In the genomic region with DNA sequence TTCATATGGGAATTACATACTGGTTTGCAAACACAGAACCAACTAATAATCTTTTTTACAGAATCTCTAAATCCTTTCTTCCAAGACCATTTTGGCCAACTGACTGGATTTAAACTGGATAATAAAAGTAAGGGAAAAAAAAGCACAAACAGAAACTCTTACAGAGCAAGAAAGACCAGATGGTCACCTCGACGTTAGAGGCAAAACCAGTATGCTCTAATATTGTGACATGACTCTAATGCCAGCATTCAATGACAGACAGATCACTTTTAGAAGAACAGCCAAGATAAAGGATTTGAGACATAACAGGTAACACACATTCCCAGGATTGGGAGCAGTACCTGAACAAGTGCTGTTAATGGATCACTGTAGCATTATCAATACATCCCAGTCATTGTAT, we compare ENCODE assay signal across 13 cellular contexts. TPM values are rescaled to one million over a fixed set of nuclear protein-coding genes. Genes with fewer than 3 reads are reported as not detected.
DNase-seq lines count a peak whose midpoint lies in the region; ATAC-seq and TF ChIP-seq lines count a peak whose summit lies in the region.
"Had no signal": no experiment of that assay in that cellular context is flagged by ENCODE, and none has a peak within 500 bp of the region (broad histone marks: within the 10 kb centered on the region; RNA-seq: fewer than 3 reads in every experiment).

No MANE protein-coding gene starts in this region.

- H3K36me3 Mint-ChIP-seq in central memory CD8-positive, alpha-beta T cell (ENCODE audit: insufficient read depth), result peaks cover 53% of the 10 kb centered on the region

- peak overlapping the region; percentile 68 for H3K27ac ChIP-seq in left ventricle myocardium inferior (replicated peaks)
- H3K27ac ChIP-seq: BLaER1 treated with 17β-estradiol and CSF1 and Interleukin-3, amounts not matched to agents 10 nM and 100 nM had no signal

- no peaks in the 10 kb centered on the region for H3K27me3 ChIP-seq in left ventricle myocardium inferior (ENCODE audit: low read depth)
- H3K27me3 ChIP-seq: BLaER1 treated with 17β-estradiol and CSF1 and Interleukin-3, amounts not matched to agents 10 nM and 100 nM had no signal

- peak overlapping the region; percentile 61 for H3K27ac Mint-ChIP-seq in central memory CD8-positive, alpha-beta T cell (ENCODE audit: low read depth)
- H3K27ac Mint-ChIP-seq: B cell; CD8-positive, alpha-beta T cell; H9 had no signal

- intact Hi-C loops in left ventricle myocardium inferior (cut with micrococcal nuclease) (no loop called here), cardiac septum (cut with DNase I) (no loop called here)

- no peaks in the 10 kb centered on the region for H3K9me3 Mint-ChIP-seq in central memory CD8-positive, alpha-beta T cell
- H3K9me3 Mint-ChIP-seq: CD8-positive, alpha-beta T cell had no signal

- H3K4me3 ChIP-seq in left ventricle myocardium inferior, result no peak overlapping the region
- H3K4me3 ChIP-seq in fibroblast of villous mesenchyme (ENCODE audit: low read depth, low read length), result no peak overlapping the region
- H3K4me3 ChIP-seq: BLaER1 treated with 17β-estradiol and CSF1 and Interleukin-3, amounts not matched to agents 10 nM and 100 nM had no signal

- no peak overlapping the region for H3K4me3 Mint-ChIP-seq in central memory CD8-positive, alpha-beta T cell
- H3K4me3 Mint-ChIP-seq: B cell; CD8-positive, alpha-beta T cell; H9 had no signal

- TF ChIP-seq CTCF in left ventricle myocardium inferior (IDR thresholded peaks at IDR 0.05; ENCODE audit: borderline replicate concordance) (no peak), fibroblast of villous mesenchyme (IDR thresholded peaks at IDR 0.05; ENCODE audit: insufficient read depth, low read depth, low read length) (no peak)

- peaks cover 2% of the 10 kb centered on the region for H3K9me3 ChIP-seq in left ventricle myocardium inferior (replicated peaks)

- H3K4me1 Mint-ChIP-seq in central memory CD8-positive, alpha-beta T cell, result peaks cover 21% of the 10 kb centered on the region
- H3K4me1 Mint-ChIP-seq: B cell, H9 had no signal

- no peaks in the 10 kb centered on the region for H3K27me3 Mint-ChIP-seq in central memory CD8-positive, alpha-beta T cell
- H3K27me3 Mint-ChIP-seq: B cell had no signal

- no peak for ATAC-seq in central memory CD8-positive, alpha-beta T cell (replicated peaks; ENCODE audit: extremely low read depth, poor library complexity, severe bottlenecking)
- ATAC-seq in HG02970 (IDR thresholded peaks at IDR 0.05; ENCODE audit: low FRiP score, unreplicated experiment), result no peak
- ATAC-seq: CD8-positive, alpha-beta T cell had no signal

- H3K36me3 ChIP-seq in left ventricle myocardium inferior, result peaks cover 58% of the 10 kb centered on the region

- H3K4me1 ChIP-seq in left ventricle myocardium inferior, result peaks cover 46% of the 10 kb centered on the region
- H3K4me1 ChIP-seq: BLaER1 treated with 17β-estradiol and CSF1 and Interleukin-3, amounts not matched to agents 10 nM and 100 nM had no signal

- no peak for DNase-seq in left ventricle myocardium inferior
- DNase-seq in cardiac septum (ENCODE audit: low spot score), result no peak
- DNase-seq in central memory CD8-positive, alpha-beta T cell (ENCODE audit: low spot score in 2 of 2), result no peak
- DNase-seq in fibroblast of villous mesenchyme (ENCODE audit: low read depth), result peak; percentile 8
- no peak for DNase-seq in OCI-M1 (lab: John Stamatoyannopoulos, UW)
- DNase-seq in GM03348 (ENCODE audit: low spot score), result no peak
- DNase-seq: Calu3; CD8-positive, alpha-beta T cell; DMS79 treated with DMSO at 0.1 percent for 48 hours; H9 had no signal

RNA-seq across cellular contexts. Expression of a gene that starts 50.9 kb away (rescaled TPM):
- 31.9 TPM for total RNA-seq in left ventricle myocardium inferior
- total RNA-seq in cardiac septum, result 43.3 TPM
- 34.1 and 57.4 TPM in 2 replicates for total RNA-seq in fibroblast of villous mesenchyme
